ENCODE assay signal across 12 cellular contexts in the genomic region with DNA sequence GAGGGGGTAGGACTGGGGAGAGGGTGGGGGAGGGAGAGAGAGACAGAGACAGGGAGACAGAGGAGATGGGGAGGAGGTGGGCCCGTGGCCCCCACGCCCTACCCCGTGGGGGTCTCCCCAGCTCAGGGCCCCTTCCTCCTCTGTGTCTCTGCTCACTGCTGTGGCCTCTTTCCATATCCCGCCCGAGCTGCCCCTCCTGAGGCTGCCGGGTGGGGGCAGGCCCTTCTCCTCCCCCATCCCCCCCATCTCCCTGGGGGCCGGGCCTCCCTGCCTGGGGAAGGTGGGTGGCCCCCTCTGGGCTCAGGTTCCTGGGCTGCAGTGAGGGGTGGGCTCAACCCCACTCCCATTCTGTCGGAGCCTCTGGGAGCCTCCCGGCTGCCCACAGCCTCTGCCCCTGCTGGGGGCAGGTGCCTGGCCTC. TPM values are rescaled to one million over a fixed set of nuclear protein-coding genes. Genes with fewer than 3 reads are reported as not detected.
DNase-seq lines count a peak whose midpoint lies in the region; ATAC-seq, FAIRE-seq and TF ChIP-seq lines count a peak whose summit lies in the region.
"Had no signal": no experiment of that assay in that cellular context is flagged by ENCODE, and none has a peak within 500 bp of the region (broad histone marks: within the 10 kb centered on the region; RNA-seq: fewer than 3 reads in every experiment).

No MANE protein-coding gene starts in this region.

- H3K9ac ChIP-seq in Karpas-422 (ENCODE audit: low read length) = peak overlapping the region; percentile 46; the same call in 1 of the 2 replicates

- intact Hi-C loops in natural killer cell (cut with micrococcal nuclease) (no loop called here), aorta (cut with DNase I) (no loop called here)

- H3K27me3 Mint-ChIP-seq in natural killer cell treated with Interleukin-12 subunit alpha and Interleukin-12 subunit beta and Interleukin-15 and Interleukin-18, amount 100 ng/mL, for 72 hours = peaks cover 15 to 17% of the 10 kb centered on the region in 2 donors
- H3K27me3 Mint-ChIP-seq in natural killer cell (ENCODE audit: low read depth in 2 of 2) = peaks cover 0 to 21% of the 10 kb centered on the region in 2 donors

- H3K4me1 Mint-ChIP-seq in natural killer cell treated with Interleukin-12 subunit alpha and Interleukin-12 subunit beta and Interleukin-15 and Interleukin-18, amount 100 ng/mL, for 72 hours (ENCODE audit: low read depth in 2 of 2) = peaks cover 26 to 27% of the 10 kb centered on the region in 2 donors
- peaks cover 8 to 36% of the 10 kb centered on the region in 2 donors for H3K4me1 Mint-ChIP-seq in natural killer cell

- H3K4me1 ChIP-seq in Karpas-422 (ENCODE audit: low read length) = peaks cover 22% of the 10 kb centered on the region
- H3K4me1 ChIP-seq in aorta (ENCODE audit: control insufficient read depth in 1 of 2, insufficient read depth in 2 of 2, low read length in 2 of 2) = no peaks in the 10 kb centered on the region

- peaks cover 10% of the 10 kb centered on the region for H3K36me3 Mint-ChIP-seq in natural killer cell treated with Interleukin-12 subunit alpha and Interleukin-12 subunit beta and Interleukin-15 and Interleukin-18, amount 100 ng/mL, for 72 hours
- H3K36me3 Mint-ChIP-seq in natural killer cell = no peaks in the 10 kb centered on the region

- 29 to 44% methylated on average over 6 to 9 of the region's 9 CpGs for WGBS in aorta, 2 donors

- no peak for FAIRE-seq in RCC 7860 (lab: Jason Lieb, UNC)
- FAIRE-seq: bronchial epithelial cell had no signal

- ATAC-seq in natural killer cell treated with Interleukin-12 subunit alpha and Interleukin-12 subunit beta and Interleukin-15 and Interleukin-18, amount 100 ng/mL, for 72 hours = no peak
- no peak for ATAC-seq in natural killer cell
- ATAC-seq in aorta (ENCODE audit: low FRiP score) = peak; percentile 1
- no peak for ATAC-seq in HG03280 (IDR thresholded peaks at IDR 0.05; ENCODE audit: unreplicated experiment)

- DNase-seq in natural killer cell treated with Interleukin-12 subunit alpha and Interleukin-12 subunit beta and Interleukin-15 and Interleukin-18, amount 100 ng/mL, for 72 hours (ENCODE audit: low spot score) = peak; percentile 57
- DNase-seq in natural killer cell (no peak), Karpas-422 (no peak), aorta (peak in 1 of 2 donors; percentile 45), RCC 7860 (ENCODE audit: low spot score) (no peak), NCI-H1105 (lab: John Stamatoyannopoulos, UW) (no peak)
- DNase-seq: DMS79 treated with DMSO at 0.1 percent for 48 hours had no signal

- H4K20me1 ChIP-seq in Karpas-422 (ENCODE audit: insufficient read depth, low read depth, low read length) = no peaks in the 10 kb centered on the region

- H3K4me3 ChIP-seq in Karpas-422 (ENCODE audit: low read length) = peak overlapping the region; percentile 53; the same call in 1 of the 2 replicates
- no peak overlapping the region for H3K4me3 ChIP-seq in aorta (ENCODE audit: low read length in 2 of 2)
- H3K4me3 ChIP-seq: SK-N-MC had no signal

- no peaks in the 10 kb centered on the region for H3K27me3 ChIP-seq in Karpas-422 (ENCODE audit: low read length)
- no peaks in the 10 kb centered on the region for H3K27me3 ChIP-seq in layer of hippocampus (ENCODE audit: control insufficient read depth, insufficient read depth, low read length)
- H3K27me3 ChIP-seq in aorta (ENCODE audit: control insufficient read depth in 1 of 2, insufficient read depth in 2 of 2, low read length in 1 of 2) = no peaks in the 10 kb centered on the region

- no peaks in the 10 kb centered on the region for H3K9me2 ChIP-seq in Karpas-422 (replicated peaks; ENCODE audit: insufficient read depth, low read length)

- peak overlapping the region; percentile 74 for H3K4me2 ChIP-seq in Karpas-422 (ENCODE audit: low read depth, low read length, poor library complexity, severe bottlenecking)

- no peak overlapping the region for H2AFZ ChIP-seq in Karpas-422 (ENCODE audit: low read length)

- peaks cover 5% of the 10 kb centered on the region for H3K9me3 Mint-ChIP-seq in natural killer cell treated with Interleukin-12 subunit alpha and Interleukin-12 subunit beta and Interleukin-15 and Interleukin-18, amount 100 ng/mL, for 72 hours
- H3K9me3 Mint-ChIP-seq in natural killer cell = no peaks in the 10 kb centered on the region

- no peaks in the 10 kb centered on the region for H3K36me3 ChIP-seq in Karpas-422 (ENCODE audit: insufficient read depth, low read length)
- no peaks in the 10 kb centered on the region for H3K36me3 ChIP-seq in aorta (ENCODE audit: control insufficient read depth in 1 of 2, insufficient read depth in 2 of 2, low read length in 1 of 2)

- no peak overlapping the region for H3K27ac Mint-ChIP-seq in natural killer cell treated with Interleukin-12 subunit alpha and Interleukin-12 subunit beta and Interleukin-15 and Interleukin-18, amount 100 ng/mL, for 72 hours
- H3K27ac Mint-ChIP-seq in natural killer cell = no peak overlapping the region

- H3K79me2 ChIP-seq in Karpas-422 (ENCODE audit: low read length) = no peaks in the 10 kb centered on the region

- H3K9me3 ChIP-seq in Karpas-422 (ENCODE audit: low read length) (no peaks in the 10 kb centered on the region; the same call in 1 of the 2 replicates), aorta (ENCODE audit: control insufficient read depth, low read length) (no peaks in the 10 kb centered on the region)

- H3K27ac ChIP-seq in Karpas-422 (ENCODE audit: low read length) (no peak overlapping the region), layer of hippocampus (ENCODE audit: low read depth, low read length) (peak overlapping the region; percentile 78), aorta (ENCODE audit: low read depth in 1 of 2, low read length in 2 of 2) (no peak overlapping the region)
- H3K27ac ChIP-seq: HL-60 had no signal

- no peak for TF ChIP-seq CTCF in natural killer cell (IDR thresholded peaks at IDR 0.05)

- H3K4me3 Mint-ChIP-seq in natural killer cell treated with Interleukin-12 subunit alpha and Interleukin-12 subunit beta and Interleukin-15 and Interleukin-18, amount 100 ng/mL, for 72 hours = no peak overlapping the region
- no peak overlapping the region for H3K4me3 Mint-ChIP-seq in natural killer cell

RNA-seq across cellular contexts. Expression of a gene that starts 0.3 kb away (rescaled TPM):
- under 1 TPM; 0.78 to 0.89 TPM for total RNA-seq in natural killer cell treated with Interleukin-12 subunit alpha and Interleukin-12 subunit beta and Interleukin-15 and Interleukin-18, amount 100 ng/mL, for 72 hours
- total RNA-seq in natural killer cell (under 1 TPM in 1 of 3 donors, not detected in 2; 0.45 TPM), aorta (under 1 TPM; 0.39 to 0.75 TPM)
- total RNA-seq in Karpas-422 (2014; rRNA removed; shearing (Covaris generic); ENCODE audit: low replicate concordance) = 0.07 TPM in 1 of 2 replicates, not detected in the other
- not detected for polyA plus RNA-seq in aorta
- total RNA-seq: bronchial epithelial cell had no signal

RNA-seq across cellular contexts. Expression of a gene that starts 10.5 kb away (rescaled TPM):
- total RNA-seq in natural killer cell treated with Interleukin-12 subunit alpha and Interleukin-12 subunit beta and Interleukin-15 and Interleukin-18, amount 100 ng/mL, for 72 hours = not detected
- total RNA-seq in natural killer cell (1 to 10 TPM in 1 of 3 donors, under 1 TPM in 2; 0.47 to 1.7 (median 0.68) TPM), aorta (not detected)
- total RNA-seq in Karpas-422 (2014; rRNA removed; shearing (Covaris generic); ENCODE audit: low replicate concordance) = not detected in 2 replicates
- not detected for polyA plus RNA-seq in aorta
- total RNA-seq: bronchial epithelial cell had no signal

RNA-seq across cellular contexts. Expression of a gene that starts 50.0 kb away (rescaled TPM):
- total RNA-seq in natural killer cell treated with Interleukin-12 subunit alpha and Interleukin-12 subunit beta and Interleukin-15 and Interleukin-18, amount 100 ng/mL, for 72 hours = 1 to 10 TPM in 1 of 2 donors, under 1 TPM in 1; 0.86 to 3.8 TPM
- total RNA-seq in natural killer cell = 1 to 10 TPM in 2 of 3 donors, under 1 TPM in 1; 0.39 to 6.6 (median 2.2) TPM
- not detected in 2 replicates for total RNA-seq in Karpas-422 (2014; rRNA removed; shearing (Covaris generic); ENCODE audit: low replicate concordance)
- total RNA-seq in aorta = under 1 TPM in 1 of 2 donors, not detected in 1; 0.26 TPM
- polyA plus RNA-seq in aorta = 1 to 10 TPM in 1 of 2 donors, not detected in 1; 6.4 TPM
- total RNA-seq: bronchial epithelial cell had no signal
